8 cellular contexts compared by ENCODE assay signal in the genomic region with DNA sequence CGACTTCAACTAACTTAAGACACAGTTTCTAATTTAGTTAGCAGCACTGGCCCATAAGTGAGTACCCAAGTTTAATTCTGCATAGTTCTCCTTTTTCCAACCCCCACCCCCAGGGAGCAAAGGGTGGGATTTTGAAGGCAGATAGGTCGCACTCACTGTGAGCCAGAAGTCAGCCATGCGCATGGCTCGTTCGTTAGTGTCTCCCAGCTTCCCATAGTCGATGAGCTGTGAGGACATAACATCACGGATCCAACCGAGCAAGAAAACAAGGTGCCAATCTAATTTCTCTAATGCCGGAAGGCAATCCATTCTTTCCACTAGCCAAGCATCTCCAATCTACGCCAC. TPM values are rescaled to one million over a fixed set of nuclear protein-coding genes. Genes with fewer than 3 reads are reported as not detected.
DNase-seq lines count a peak whose midpoint lies in the region; ATAC-seq, FAIRE-seq and TF ChIP-seq lines count a peak whose summit lies in the region.

No MANE protein-coding gene starts in this region.

- TF ChIP-seq CTCF in A549 (IDR thresholded peaks at IDR 0.05) (no peak), fibroblast of mammary gland (conservative IDR thresholded peaks at IDR 0.05; ENCODE audit: control insufficient read depth, insufficient read depth, low read depth, low read length) (no peak), progenitor cell of endocrine pancreas (IDR thresholded peaks at IDR 0.05; ENCODE audit: unreplicated experiment) (no peak)

- no peak for FAIRE-seq in A549 (lab: Jason Lieb, UNC)

- WGBS in A549 (ENCODE audit: missing lambda C conversion rate) = 3% methylated on average over 10 of the region's 10 CpGs

- H3K27me3 Mint-ChIP-seq in progenitor cell of endocrine pancreas = no peaks in the 10 kb centered on the region

- peaks cover 11% of the 10 kb centered on the region; the same call in 2 of the 3 replicates for H3K4me1 ChIP-seq in A549

- H3K4me3 ChIP-seq in A549 (peak overlapping the region; percentile 83), SK-N-MC (peak overlapping the region; percentile 99), fibroblast of mammary gland (ENCODE audit: control insufficient read depth, low read depth, low read length) (peak overlapping the region; percentile 98)

- peak overlapping the region; percentile 100 for H3K4me3 Mint-ChIP-seq in progenitor cell of endocrine pancreas (ENCODE audit: low read depth)

- CTCF ChIA-PET in A549 (lab: Yijun Ruan, JAX) = interaction anchor here (0.7 to 2.9 kb wide), 17 partner anchors 9 to 307 kb away, joined by 3 to 35 read pairs (median 9); a partner anchor contains a TSS

- H3K9me3 ChIP-seq in A549 (no peaks in the 10 kb centered on the region), SK-N-MC (ENCODE audit: low read depth, low read length) (no peaks in the 10 kb centered on the region)

- TF ChIP-seq POLR2A in A549 (IDR thresholded peaks at IDR 0.05; ENCODE audit: low read length) = no peak

- peak overlapping the region; percentile 98 for H3K9ac ChIP-seq in SK-N-MC (ENCODE audit: insufficient read length)

- H3K36me3 Mint-ChIP-seq in progenitor cell of endocrine pancreas (ENCODE audit: insufficient read depth) = peaks cover 6% of the 10 kb centered on the region

- H3K27ac ChIP-seq in A549 (peak overlapping the region; percentile 86 to 95), SK-N-MC (peak overlapping the region; percentile 76)

- TF ChIP-seq RAD21 in A549 (conservative IDR thresholded peaks at IDR 0.05 in 1 of 2, IDR thresholded peaks at IDR 0.05 in 1 of 2) = no peak

- peaks cover 28% of the 10 kb centered on the region for H3K36me3 ChIP-seq in SK-N-MC (ENCODE audit: insufficient read depth, low read length)

- H3K27ac Mint-ChIP-seq in progenitor cell of endocrine pancreas = peak overlapping the region; percentile 98

- DNase-seq in A549 (ENCODE audit: low read depth in 1 of 2, low spot score in 1 of 2) = no peak
- no peak for DNase-seq in SK-N-MC (ENCODE audit: low read depth, low spot score)
- peak; percentile 12 for DNase-seq in fibroblast of mammary gland (ENCODE audit: low read depth)
- DNase-seq in progenitor cell of endocrine pancreas (ENCODE audit: low spot score, unreplicated experiment) = no peak
- DNase-seq in hippocampal formation (lab: John Stamatoyannopoulos, UW) = no peak
- no peak for DNase-seq in NCI-H748 treated with DMSO at 0.1 percent for 48 hours (lab: John Stamatoyannopoulos, UW)

- POLR2A ChIA-PET in A549 (lab: Yijun Ruan, JAX) = interaction anchor here (1.1 to 1.5 kb wide), 4 partner anchors 58 to 79 kb away, joined by 3 to 15 read pairs (median 12); a partner anchor contains a TSS

- peak overlapping the region; percentile 78 for H3K4me2 ChIP-seq in A549

- TF ChIP-seq EP300 in A549 (IDR thresholded peaks at IDR 0.05) = no peak

- H3K4me1 Mint-ChIP-seq in progenitor cell of endocrine pancreas (ENCODE audit: low read depth) = peaks cover 13% of the 10 kb centered on the region

- H3K9me3 Mint-ChIP-seq in progenitor cell of endocrine pancreas (ENCODE audit: low read depth) = no peaks in the 10 kb centered on the region

- peak in 1 of 2 experiments; percentile 4; a peak in 2 of 6 replicates for ATAC-seq in A549
- peak; percentile 3 for ATAC-seq in GM21529 (IDR thresholded peaks at IDR 0.05; ENCODE audit: unreplicated experiment)
- no peak for ATAC-seq in HG02870 (IDR thresholded peaks at IDR 0.05; ENCODE audit: unreplicated experiment)

TF ChIP-seq in A549, 52 proteins besides CTCF, POLR2A, EP300 and RAD21 (continues in another document):
- TF ChIP-seq CHD2 (IDR thresholded peaks at IDR 0.05; ENCODE audit: low read length, partially characterized antibody) (no peak), RFX5 (IDR thresholded peaks at IDR 0.05) (no peak), HEYL (CRISPR knock-in tag; IDR thresholded peaks at IDR 0.05) (no peak), ZNF302 (CRISPR knock-in tag; IDR thresholded peaks at IDR 0.05) (no peak), ESRRA (IDR thresholded peaks at IDR 0.05; ENCODE audit: borderline replicate concordance, low read length) (no peak), GATA3 (IDR thresholded peaks at IDR 0.05; ENCODE audit: borderline replicate concordance) (no peak), EHMT2 (IDR thresholded peaks at IDR 0.05; ENCODE audit: low read depth) (no peak), MAZ (IDR thresholded peaks at IDR 0.05; ENCODE audit: borderline replicate concordance, low read depth, low read length) (no peak), ZSCAN20 (CRISPR knock-in tag; IDR thresholded peaks at IDR 0.05) (no peak), RCOR1 (IDR thresholded peaks at IDR 0.05; ENCODE audit: low read depth, low read length) (no peak), ZC3H11A (IDR thresholded peaks at IDR 0.05) (no peak), CEBPB (IDR thresholded peaks at IDR 0.05) (no peak), BHLHE40 (IDR thresholded peaks at IDR 0.05; ENCODE audit: low read depth, low read length) (no peak), JUNB (IDR thresholded peaks at IDR 0.05) (no peak), HOXB13 (CRISPR knock-in tag; IDR thresholded peaks at IDR 0.05; ENCODE audit: low read depth) (no peak)
- TF ChIP-seq, protein P1, sequence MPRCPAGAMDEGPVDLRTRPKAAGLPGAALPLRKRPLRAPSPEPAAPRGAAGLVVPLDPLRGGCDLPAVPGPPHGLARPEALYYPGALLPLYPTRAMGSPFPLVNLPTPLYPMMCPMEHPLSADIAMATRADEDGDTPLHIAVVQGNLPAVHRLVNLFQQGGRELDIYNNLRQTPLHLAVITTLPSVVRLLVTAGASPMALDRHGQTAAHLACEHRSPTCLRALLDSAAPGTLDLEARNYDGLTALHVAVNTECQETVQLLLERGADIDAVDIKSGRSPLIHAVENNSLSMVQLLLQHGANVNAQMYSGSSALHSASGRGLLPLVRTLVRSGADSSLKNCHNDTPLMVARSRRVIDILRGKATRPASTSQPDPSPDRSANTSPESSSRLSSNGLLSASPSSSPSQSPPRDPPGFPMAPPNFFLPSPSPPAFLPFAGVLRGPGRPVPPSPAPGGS (IDR thresholded peaks at IDR 0.05) = no peak
- TF ChIP-seq, protein P2, sequence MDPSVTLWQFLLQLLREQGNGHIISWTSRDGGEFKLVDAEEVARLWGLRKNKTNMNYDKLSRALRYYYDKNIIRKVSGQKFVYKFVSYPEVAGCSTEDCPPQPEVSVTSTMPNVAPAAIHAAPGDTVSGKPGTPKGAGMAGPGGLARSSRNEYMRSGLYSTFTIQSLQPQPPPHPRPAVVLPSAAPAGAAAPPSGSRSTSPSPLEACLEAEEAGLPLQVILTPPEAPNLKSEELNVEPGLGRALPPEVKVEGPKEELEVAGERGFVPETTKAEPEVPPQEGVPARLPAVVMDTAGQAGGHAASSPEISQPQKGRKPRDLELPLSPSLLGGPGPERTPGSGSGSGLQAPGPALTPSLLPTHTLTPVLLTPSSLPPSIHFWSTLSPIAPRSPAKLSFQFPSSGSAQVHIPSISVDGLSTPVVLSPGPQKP (IDR thresholded peaks at IDR 0.05; ENCODE audit: low read depth, low read length) = no peak
- TF ChIP-seq, protein P3, sequence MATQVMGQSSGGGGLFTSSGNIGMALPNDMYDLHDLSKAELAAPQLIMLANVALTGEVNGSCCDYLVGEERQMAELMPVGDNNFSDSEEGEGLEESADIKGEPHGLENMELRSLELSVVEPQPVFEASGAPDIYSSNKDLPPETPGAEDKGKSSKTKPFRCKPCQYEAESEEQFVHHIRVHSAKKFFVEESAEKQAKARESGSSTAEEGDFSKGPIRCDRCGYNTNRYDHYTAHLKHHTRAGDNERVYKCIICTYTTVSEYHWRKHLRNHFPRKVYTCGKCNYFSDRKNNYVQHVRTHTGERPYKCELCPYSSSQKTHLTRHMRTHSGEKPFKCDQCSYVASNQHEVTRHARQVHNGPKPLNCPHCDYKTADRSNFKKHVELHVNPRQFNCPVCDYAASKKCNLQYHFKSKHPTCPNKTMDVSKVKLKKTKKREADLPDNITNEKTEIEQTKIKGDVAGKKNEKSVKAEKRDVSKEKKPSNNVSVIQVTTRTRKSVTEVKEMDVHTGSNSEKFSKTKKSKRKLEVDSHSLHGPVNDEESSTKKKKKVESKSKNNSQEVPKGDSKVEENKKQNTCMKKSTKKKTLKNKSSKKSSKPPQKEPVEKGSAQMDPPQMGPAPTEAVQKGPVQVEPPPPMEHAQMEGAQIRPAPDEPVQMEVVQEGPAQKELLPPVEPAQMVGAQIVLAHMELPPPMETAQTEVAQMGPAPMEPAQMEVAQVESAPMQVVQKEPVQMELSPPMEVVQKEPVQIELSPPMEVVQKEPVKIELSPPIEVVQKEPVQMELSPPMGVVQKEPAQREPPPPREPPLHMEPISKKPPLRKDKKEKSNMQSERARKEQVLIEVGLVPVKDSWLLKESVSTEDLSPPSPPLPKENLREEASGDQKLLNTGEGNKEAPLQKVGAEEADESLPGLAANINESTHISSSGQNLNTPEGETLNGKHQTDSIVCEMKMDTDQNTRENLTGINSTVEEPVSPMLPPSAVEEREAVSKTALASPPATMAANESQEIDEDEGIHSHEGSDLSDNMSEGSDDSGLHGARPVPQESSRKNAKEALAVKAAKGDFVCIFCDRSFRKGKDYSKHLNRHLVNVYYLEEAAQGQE (IDR thresholded peaks at IDR 0.05) = no peak
- TF ChIP-seq, protein P4, sequence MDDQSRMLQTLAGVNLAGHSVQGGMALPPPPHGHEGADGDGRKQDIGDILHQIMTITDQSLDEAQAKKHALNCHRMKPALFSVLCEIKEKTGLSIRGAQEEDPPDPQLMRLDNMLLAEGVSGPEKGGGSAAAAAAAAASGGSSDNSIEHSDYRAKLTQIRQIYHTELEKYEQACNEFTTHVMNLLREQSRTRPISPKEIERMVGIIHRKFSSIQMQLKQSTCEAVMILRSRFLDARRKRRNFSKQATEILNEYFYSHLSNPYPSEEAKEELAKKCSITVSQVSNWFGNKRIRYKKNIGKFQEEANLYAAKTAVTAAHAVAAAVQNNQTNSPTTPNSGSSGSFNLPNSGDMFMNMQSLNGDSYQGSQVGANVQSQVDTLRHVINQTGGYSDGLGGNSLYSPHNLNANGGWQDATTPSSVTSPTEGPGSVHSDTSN (IDR thresholded peaks at IDR 0.05) = no peak

RNA-seq across cellular contexts. Expression of a gene that starts 0.6 kb away (rescaled TPM):
- polyA plus RNA-seq in A549 (2011; rRNA removed) = 96.8 and 107 TPM in 2 replicates
- polyA plus RNA-seq in A549 (2012; cell fraction: cytosol; rRNA removed) = 101 and 115 TPM in 2 replicates
- polyA plus RNA-seq in A549 (2012; cell fraction: nucleus; rRNA removed) = 57.5 and 58.2 TPM in 2 replicates
- 127 to 132 TPM (median 128 TPM) in 3 replicates for polyA plus RNA-seq in A549 (2017; fragmentation: RNase III; extraction: RNeasy Plus Mini Kit Qiagen cat#74134 plus additional on column Dnase treatment)
- 51.0 and 66.0 TPM in 2 replicates for polyA minus RNA-seq in A549 (2011; rRNA and poly(A)+ RNA removed)
- total RNA-seq in progenitor cell of endocrine pancreas = 36.5 and 41.3 TPM in 2 replicates

RNA-seq across cellular contexts. Expression of a gene that starts 27.0 kb away (rescaled TPM):
- polyA plus RNA-seq in A549 (2011; rRNA removed) (0.06 and 0.08 TPM in 2 replicates), A549 (2017; fragmentation: RNase III; extraction: RNeasy Plus Mini Kit Qiagen cat#74134 plus additional on column Dnase treatment) (0.04 to 0.07 TPM (median 0.06 TPM) in 3 replicates)
- 0.07 and 0.10 TPM in 2 replicates for polyA plus RNA-seq in A549 (2012; cell fraction: cytosol; rRNA removed)
- polyA plus RNA-seq in A549 (2012; cell fraction: nucleus; rRNA removed) = 0.28 and 0.35 TPM in 2 replicates
- 0.12 and 0.24 TPM in 2 replicates for polyA minus RNA-seq in A549 (2011; rRNA and poly(A)+ RNA removed)
- 54.7 and 61.4 TPM in 2 replicates for total RNA-seq in progenitor cell of endocrine pancreas
